ENCODE assay signal across 1 cellular context in the genomic region with DNA sequence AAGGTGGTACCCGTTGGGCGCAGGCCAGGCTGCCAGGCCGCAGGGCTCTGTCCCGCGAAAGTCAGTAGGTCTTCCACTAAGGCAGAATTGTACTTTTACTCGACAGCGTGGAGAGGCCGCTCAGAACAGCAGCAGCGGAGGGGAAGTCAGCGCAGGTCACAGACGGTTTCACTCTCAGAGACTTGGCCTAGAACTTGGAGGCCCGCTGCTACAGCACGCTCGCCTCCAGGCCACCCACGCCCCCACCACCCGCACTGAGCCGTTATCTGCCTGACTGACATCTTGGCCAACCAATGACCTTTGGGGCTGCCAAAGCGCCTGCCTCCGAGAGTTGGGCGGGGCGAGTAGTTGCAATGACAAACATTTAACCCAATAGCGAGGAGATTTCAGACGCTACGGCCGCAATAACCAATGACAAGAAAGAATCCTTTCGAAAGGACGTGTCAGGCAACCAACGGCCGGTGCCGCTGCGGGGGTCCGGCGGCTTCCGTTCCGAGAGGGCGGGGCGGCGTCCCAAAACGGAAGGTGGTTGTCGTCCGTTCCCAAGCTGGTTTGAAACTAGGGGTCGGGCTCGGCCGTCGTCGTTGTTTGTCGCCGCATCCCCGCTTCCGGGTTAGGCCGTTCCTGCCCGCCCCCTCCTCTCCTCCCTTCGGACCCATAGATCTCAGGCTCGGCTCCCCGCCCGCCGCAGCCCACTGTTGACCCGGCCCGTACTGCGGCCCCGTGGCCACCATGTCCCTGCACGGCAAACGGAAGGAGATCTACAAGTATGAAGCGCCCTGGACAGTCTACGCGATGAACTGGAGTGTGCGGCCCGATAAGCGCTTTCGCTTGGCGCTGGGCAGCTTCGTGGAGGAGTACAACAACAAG.
TF ChIP-seq lines count a peak whose summit lies in the region.

A gene with protein sequence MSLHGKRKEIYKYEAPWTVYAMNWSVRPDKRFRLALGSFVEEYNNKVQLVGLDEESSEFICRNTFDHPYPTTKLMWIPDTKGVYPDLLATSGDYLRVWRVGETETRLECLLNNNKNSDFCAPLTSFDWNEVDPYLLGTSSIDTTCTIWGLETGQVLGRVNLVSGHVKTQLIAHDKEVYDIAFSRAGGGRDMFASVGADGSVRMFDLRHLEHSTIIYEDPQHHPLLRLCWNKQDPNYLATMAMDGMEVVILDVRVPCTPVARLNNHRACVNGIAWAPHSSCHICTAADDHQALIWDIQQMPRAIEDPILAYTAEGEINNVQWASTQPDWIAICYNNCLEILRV (plus strand): TSS at position 532 of the 870 bp plus-strand sequence. CDS start 201 bp downstream, at position 733.

TF ChIP-seq in HepG2, 621 proteins besides CTCF, POLR2A, EP300 and RAD21 (continued from another document and continues in another):
- TF ChIP-seq, protein P1, sequence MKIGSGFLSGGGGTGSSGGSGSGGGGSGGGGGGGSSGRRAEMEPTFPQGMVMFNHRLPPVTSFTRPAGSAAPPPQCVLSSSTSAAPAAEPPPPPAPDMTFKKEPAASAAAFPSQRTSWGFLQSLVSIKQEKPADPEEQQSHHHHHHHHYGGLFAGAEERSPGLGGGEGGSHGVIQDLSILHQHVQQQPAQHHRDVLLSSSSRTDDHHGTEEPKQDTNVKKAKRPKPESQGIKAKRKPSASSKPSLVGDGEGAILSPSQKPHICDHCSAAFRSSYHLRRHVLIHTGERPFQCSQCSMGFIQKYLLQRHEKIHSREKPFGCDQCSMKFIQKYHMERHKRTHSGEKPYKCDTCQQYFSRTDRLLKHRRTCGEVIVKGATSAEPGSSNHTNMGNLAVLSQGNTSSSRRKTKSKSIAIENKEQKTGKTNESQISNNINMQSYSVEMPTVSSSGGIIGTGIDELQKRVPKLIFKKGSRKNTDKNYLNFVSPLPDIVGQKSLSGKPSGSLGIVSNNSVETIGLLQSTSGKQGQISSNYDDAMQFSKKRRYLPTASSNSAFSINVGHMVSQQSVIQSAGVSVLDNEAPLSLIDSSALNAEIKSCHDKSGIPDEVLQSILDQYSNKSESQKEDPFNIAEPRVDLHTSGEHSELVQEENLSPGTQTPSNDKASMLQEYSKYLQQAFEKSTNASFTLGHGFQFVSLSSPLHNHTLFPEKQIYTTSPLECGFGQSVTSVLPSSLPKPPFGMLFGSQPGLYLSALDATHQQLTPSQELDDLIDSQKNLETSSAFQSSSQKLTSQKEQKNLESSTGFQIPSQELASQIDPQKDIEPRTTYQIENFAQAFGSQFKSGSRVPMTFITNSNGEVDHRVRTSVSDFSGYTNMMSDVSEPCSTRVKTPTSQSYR (CRISPR knock-in tag; IDR thresholded peaks at IDR 0.05; ENCODE audit: borderline replicate concordance), result peak; percentile 4; the same call in 1 of the 2 replicates
- no peak for TF ChIP-seq FLYWCH1 (CRISPR knock-in tag; IDR thresholded peaks at IDR 0.05)
- peak; percentile 38 for TF ChIP-seq FOXA3 (CRISPR knock-in tag; IDR thresholded peaks at IDR 0.05)
- no peak; the same call in 1 of the 2 replicates for TF ChIP-seq KLF11 (CRISPR knock-in tag; IDR thresholded peaks at IDR 0.05)
- TF ChIP-seq HNRNPL (IDR thresholded peaks at IDR 0.05; ENCODE audit: low read depth, low read length), result peak; percentile 76; the same call in 1 of the 2 replicates
- TF ChIP-seq HOXD1 (CRISPR knock-in tag; IDR thresholded peaks at IDR 0.05), result peak; percentile 75
- TF ChIP-seq RXRA (CRISPR knock-in tag; IDR thresholded peaks at IDR 0.05), result peak; percentile 91; the same call in 1 of the 2 replicates
- peak; percentile 92 for TF ChIP-seq ZNF772 (CRISPR knock-in tag; IDR thresholded peaks at IDR 0.05)
- TF ChIP-seq NR2F6 (IDR thresholded peaks at IDR 0.05), result no peak
- TF ChIP-seq NR2F6 (CRISPR knock-in tag; IDR thresholded peaks at IDR 0.05), result peak; percentile 56; the same call in 1 of the 2 replicates
- peak; percentile 68 for TF ChIP-seq ZNF607 (CRISPR knock-in tag; IDR thresholded peaks at IDR 0.05; ENCODE audit: borderline replicate concordance)
- TF ChIP-seq TBP (CRISPR knock-in tag; IDR thresholded peaks at IDR 0.05), result no peak; the same call in none of the 2 replicates
- TF ChIP-seq, protein P2, sequence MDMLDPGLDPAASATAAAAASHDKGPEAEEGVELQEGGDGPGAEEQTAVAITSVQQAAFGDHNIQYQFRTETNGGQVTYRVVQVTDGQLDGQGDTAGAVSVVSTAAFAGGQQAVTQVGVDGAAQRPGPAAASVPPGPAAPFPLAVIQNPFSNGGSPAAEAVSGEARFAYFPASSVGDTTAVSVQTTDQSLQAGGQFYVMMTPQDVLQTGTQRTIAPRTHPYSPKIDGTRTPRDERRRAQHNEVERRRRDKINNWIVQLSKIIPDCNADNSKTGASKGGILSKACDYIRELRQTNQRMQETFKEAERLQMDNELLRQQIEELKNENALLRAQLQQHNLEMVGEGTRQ (IDR thresholded peaks at IDR 0.05; ENCODE audit: low read depth, low read length), result no peak
- TF ChIP-seq, protein P2 (CRISPR knock-in tag; IDR thresholded peaks at IDR 0.05; ENCODE audit: borderline replicate concordance), result no peak
- peak; percentile 73 for TF ChIP-seq ZMYM4 (CRISPR knock-in tag; IDR thresholded peaks at IDR 0.05)
- peak; percentile 44; the same call in 1 of the 2 replicates for TF ChIP-seq ZNF143 (CRISPR knock-in tag; IDR thresholded peaks at IDR 0.05)
- TF ChIP-seq PRMT3 (CRISPR knock-in tag; IDR thresholded peaks at IDR 0.05; ENCODE audit: borderline replicate concordance, low read depth), result no peak; the same call in 1 of the 2 replicates
- no peak for TF ChIP-seq HMG20A (CRISPR knock-in tag; IDR thresholded peaks at IDR 0.05; ENCODE audit: borderline replicate concordance)
- no peak for TF ChIP-seq SMAD1 (CRISPR knock-in tag; IDR thresholded peaks at IDR 0.05; ENCODE audit: borderline replicate concordance, low read depth)
- TF ChIP-seq MEIS1 (CRISPR knock-in tag; IDR thresholded peaks at IDR 0.05; ENCODE audit: borderline replicate concordance), result peak; percentile 98
- no peak for TF ChIP-seq SRSF9 (IDR thresholded peaks at IDR 0.05; ENCODE audit: borderline replicate concordance, insufficient read depth, low read depth, low read length, poor library complexity, severe bottlenecking)
- TF ChIP-seq KDM5B (CRISPR knock-in tag; IDR thresholded peaks at IDR 0.05; ENCODE audit: borderline replicate concordance), result no peak; the same call in 1 of the 2 replicates
- TF ChIP-seq, protein P3, sequence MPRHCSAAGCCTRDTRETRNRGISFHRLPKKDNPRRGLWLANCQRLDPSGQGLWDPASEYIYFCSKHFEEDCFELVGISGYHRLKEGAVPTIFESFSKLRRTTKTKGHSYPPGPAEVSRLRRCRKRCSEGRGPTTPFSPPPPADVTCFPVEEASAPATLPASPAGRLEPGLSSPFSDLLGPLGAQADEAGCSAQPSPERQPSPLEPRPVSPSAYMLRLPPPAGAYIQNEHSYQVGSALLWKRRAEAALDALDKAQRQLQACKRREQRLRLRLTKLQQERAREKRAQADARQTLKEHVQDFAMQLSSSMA (CRISPR knock-in tag; IDR thresholded peaks at IDR 0.05), result peak; percentile 57; the same call in 1 of the 2 replicates
- no peak for TF ChIP-seq ZFP36L2 (CRISPR knock-in tag; IDR thresholded peaks at IDR 0.05)
- TF ChIP-seq, protein P4, sequence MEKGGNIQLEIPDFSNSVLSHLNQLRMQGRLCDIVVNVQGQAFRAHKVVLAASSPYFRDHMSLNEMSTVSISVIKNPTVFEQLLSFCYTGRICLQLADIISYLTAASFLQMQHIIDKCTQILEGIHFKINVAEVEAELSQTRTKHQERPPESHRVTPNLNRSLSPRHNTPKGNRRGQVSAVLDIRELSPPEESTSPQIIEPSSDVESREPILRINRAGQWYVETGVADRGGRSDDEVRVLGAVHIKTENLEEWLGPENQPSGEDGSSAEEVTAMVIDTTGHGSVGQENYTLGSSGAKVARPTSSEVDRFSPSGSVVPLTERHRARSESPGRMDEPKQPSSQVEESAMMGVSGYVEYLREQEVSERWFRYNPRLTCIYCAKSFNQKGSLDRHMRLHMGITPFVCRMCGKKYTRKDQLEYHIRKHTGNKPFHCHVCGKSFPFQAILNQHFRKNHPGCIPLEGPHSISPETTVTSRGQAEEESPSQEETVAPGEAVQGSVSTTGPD (CRISPR knock-in tag; IDR thresholded peaks at IDR 0.05), result no peak
- TF ChIP-seq DNMT1 (CRISPR knock-in tag; IDR thresholded peaks at IDR 0.05), result no peak
- TF ChIP-seq MBNL3 (CRISPR knock-in tag; conservative IDR thresholded peaks at IDR 0.05), result no peak
- TF ChIP-seq SIN3A (IDR thresholded peaks at IDR 0.05; ENCODE audit: borderline replicate concordance, low read depth, low read length), result peak; percentile 61
- TF ChIP-seq ZNF33A (CRISPR knock-in tag; IDR thresholded peaks at IDR 0.05; ENCODE audit: borderline replicate concordance), result peak; percentile 74; the same call in 1 of the 2 replicates
- TF ChIP-seq ZNF891 (CRISPR knock-in tag; IDR thresholded peaks at IDR 0.05), result peak; percentile 81; the same call in 1 of the 2 replicates
- TF ChIP-seq, protein P5, sequence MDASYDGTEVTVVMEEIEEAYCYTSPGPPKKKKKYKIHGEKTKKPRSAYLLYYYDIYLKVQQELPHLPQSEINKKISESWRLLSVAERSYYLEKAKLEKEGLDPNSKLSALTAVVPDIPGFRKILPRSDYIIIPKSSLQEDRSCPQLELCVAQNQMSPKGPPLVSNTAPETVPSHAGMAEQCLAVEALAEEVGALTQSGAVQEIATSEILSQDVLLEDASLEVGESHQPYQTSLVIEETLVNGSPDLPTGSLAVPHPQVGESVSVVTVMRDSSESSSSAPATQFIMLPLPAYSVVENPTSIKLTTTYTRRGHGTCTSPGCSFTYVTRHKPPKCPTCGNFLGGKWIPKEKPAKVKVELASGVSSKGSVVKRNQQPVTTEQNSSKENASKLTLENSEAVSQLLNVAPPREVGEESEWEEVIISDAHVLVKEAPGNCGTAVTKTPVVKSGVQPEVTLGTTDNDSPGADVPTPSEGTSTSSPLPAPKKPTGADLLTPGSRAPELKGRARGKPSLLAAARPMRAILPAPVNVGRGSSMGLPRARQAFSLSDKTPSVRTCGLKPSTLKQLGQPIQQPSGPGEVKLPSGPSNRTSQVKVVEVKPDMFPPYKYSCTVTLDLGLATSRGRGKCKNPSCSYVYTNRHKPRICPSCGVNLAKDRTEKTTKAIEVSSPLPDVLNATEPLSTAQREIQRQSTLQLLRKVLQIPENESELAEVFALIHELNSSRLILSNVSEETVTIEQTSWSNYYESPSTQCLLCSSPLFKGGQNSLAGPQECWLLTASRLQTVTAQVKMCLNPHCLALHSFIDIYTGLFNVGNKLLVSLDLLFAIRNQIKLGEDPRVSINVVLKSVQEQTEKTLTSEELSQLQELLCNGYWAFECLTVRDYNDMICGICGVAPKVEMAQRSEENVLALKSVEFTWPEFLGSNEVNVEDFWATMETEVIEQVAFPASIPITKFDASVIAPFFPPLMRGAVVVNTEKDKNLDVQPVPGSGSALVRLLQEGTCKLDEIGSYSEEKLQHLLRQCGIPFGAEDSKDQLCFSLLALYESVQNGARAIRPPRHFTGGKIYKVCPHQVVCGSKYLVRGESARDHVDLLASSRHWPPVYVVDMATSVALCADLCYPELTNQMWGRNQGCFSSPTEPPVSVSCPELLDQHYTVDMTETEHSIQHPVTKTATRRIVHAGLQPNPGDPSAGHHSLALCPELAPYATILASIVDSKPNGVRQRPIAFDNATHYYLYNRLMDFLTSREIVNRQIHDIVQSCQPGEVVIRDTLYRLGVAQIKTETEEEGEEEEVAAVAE (CRISPR knock-in tag; IDR thresholded peaks at IDR 0.05; ENCODE audit: borderline replicate concordance), result peak; percentile 38
- TF ChIP-seq, protein P6, sequence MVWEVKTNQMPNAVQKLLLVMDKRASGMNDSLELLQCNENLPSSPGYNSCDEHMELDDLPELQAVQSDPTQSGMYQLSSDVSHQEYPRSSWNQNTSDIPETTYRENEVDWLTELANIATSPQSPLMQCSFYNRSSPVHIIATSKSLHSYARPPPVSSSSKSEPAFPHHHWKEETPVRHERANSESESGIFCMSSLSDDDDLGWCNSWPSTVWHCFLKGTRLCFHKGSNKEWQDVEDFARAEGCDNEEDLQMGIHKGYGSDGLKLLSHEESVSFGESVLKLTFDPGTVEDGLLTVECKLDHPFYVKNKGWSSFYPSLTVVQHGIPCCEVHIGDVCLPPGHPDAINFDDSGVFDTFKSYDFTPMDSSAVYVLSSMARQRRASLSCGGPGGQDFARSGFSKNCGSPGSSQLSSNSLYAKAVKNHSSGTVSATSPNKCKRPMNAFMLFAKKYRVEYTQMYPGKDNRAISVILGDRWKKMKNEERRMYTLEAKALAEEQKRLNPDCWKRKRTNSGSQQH (CRISPR knock-in tag; IDR thresholded peaks at IDR 0.05; ENCODE audit: low read depth), result no peak; the same call in 1 of the 2 replicates
- peak; percentile 2; the same call in 1 of the 2 replicates for TF ChIP-seq FOSL2 (CRISPR knock-in tag; IDR thresholded peaks at IDR 0.05)
- 0 out of 2 replicates have a peak, but pooled peaks have one; percentile 46 for TF ChIP-seq IRX3 (CRISPR knock-in tag; IDR thresholded peaks at IDR 0.05; ENCODE audit: borderline replicate concordance, low read depth)
- peak; percentile 20; the same call in 1 of the 2 replicates for TF ChIP-seq ZSCAN30 (CRISPR knock-in tag; IDR thresholded peaks at IDR 0.05)
- peak; percentile 83 for TF ChIP-seq SRY (CRISPR knock-in tag; IDR thresholded peaks at IDR 0.05)
- peak; percentile 85; the same call in 1 of the 2 replicates for TF ChIP-seq ZC3H13 (CRISPR knock-in tag; IDR thresholded peaks at IDR 0.05)
- TF ChIP-seq MTF2 (CRISPR knock-in tag; IDR thresholded peaks at IDR 0.05; ENCODE audit: borderline replicate concordance), result 0 out of 2 replicates have a peak, but pooled peaks have one; percentile 30
- TF ChIP-seq, protein P7, sequence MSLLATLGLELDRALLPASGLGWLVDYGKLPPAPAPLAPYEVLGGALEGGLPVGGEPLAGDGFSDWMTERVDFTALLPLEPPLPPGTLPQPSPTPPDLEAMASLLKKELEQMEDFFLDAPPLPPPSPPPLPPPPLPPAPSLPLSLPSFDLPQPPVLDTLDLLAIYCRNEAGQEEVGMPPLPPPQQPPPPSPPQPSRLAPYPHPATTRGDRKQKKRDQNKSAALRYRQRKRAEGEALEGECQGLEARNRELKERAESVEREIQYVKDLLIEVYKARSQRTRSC (CRISPR knock-in tag; IDR thresholded peaks at IDR 0.05; ENCODE audit: low read depth), result 0 out of 2 replicates have a peak, but pooled peaks have one; percentile 63
- TF ChIP-seq SMYD3 (CRISPR knock-in tag; IDR thresholded peaks at IDR 0.05), result 0 out of 2 replicates have a peak, but pooled peaks have one; percentile 51
- TF ChIP-seq RBM22 (optimal IDR thresholded peaks at IDR 0.05; ENCODE audit: low read length), result no peak
- TF ChIP-seq NFIB (CRISPR knock-in tag; IDR thresholded peaks at IDR 0.05; ENCODE audit: borderline replicate concordance), result no peak
- peak; percentile 78 for TF ChIP-seq ZNF768 (CRISPR knock-in tag; IDR thresholded peaks at IDR 0.05)
- 0 out of 2 replicates have a peak, but pooled peaks have one; percentile 17 for TF ChIP-seq KDM6A (CRISPR knock-in tag; IDR thresholded peaks at IDR 0.05; ENCODE audit: low read depth)
